Comparison of ENCODE assay signal across 30 cellular contexts in the genomic region with DNA sequence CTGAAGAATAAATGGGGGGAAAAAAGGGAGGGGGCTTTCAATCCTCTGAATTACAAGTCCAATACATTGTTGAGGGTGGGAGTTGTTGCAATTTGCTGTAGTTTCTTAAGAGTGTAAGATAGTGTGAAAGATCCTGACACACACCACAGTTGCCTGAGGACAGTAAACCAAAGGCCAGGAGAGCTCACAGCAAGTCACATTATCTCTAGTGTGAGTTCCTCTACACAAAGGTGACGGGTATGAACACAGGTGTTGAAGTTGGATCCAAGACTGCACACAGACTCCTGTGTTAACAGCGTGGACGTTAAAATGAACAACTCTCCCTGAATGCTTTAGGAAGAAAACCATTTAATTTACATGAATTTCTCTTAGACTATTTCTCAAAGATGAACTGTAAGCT.
"Had no signal": no experiment of that assay in that cellular context is flagged by ENCODE, and none has a peak within 500 bp of the region (broad histone marks: within the 10 kb centered on the region; RNA-seq: fewer than 3 reads in every experiment).

No MANE protein-coding gene starts in this region.

- H3K27ac Mint-ChIP-seq: memory B cell; mesothelial cell of epicardium; stimulated activated memory B cell treated with anti-CD40 and anti-IgM and Interleukin-4, amounts not matched to agents 10 μg/mL and 1 μg/mL and 100 μg/mL, for 72 hours had no signal

- ATAC-seq: left colon; mucosa of descending colon; sciatic nerve; stimulated activated memory B cell treated with anti-CD40 and anti-IgM and Interleukin-4, amounts not matched to agents 10 μg/mL and 1 μg/mL and 100 μg/mL, for 72 hours; stimulated activated naive CD8-positive, alpha-beta T cell treated with anti-CD3 and anti-CD28 coated beads, Interleukin-15, Interleukin-2, amounts not matched to agents 100 U/mL and 50 U/mL, for 24 hours had no signal

- H3K36me3 Mint-ChIP-seq: naive B cell had no signal

- H3K9me3 Mint-ChIP-seq: memory B cell; naive B cell; stimulated activated memory B cell treated with anti-CD40 and anti-IgM and Interleukin-4, amounts not matched to agents 10 μg/mL and 1 μg/mL and 100 μg/mL, for 72 hours had no signal

- H3K36me3 ChIP-seq: cardiac muscle cell, prostate gland, right atrium auricular region, tibial artery had no signal

- H3K9me3 ChIP-seq: esophagus squamous epithelium, mucosa of descending colon, prostate gland, right atrium auricular region, testis, tibial artery, upper lobe of left lung had no signal

- H3K4me2 ChIP-seq: smooth muscle cell had no signal

- H3K27me3 Mint-ChIP-seq: memory B cell; naive B cell; stimulated activated memory B cell treated with anti-CD40 and anti-IgM and Interleukin-4, amounts not matched to agents 10 μg/mL and 1 μg/mL and 100 μg/mL, for 72 hours had no signal

- H3K27ac ChIP-seq: coronary artery, esophagus squamous epithelium, tibial artery, upper lobe of left lung had no signal

- H3K27me3 ChIP-seq: cardiac muscle cell, esophagus squamous epithelium, right atrium auricular region, testis, tibial artery, upper lobe of left lung had no signal

- H3K4me3 Mint-ChIP-seq: memory B cell; mesothelial cell of epicardium; stimulated activated memory B cell treated with anti-CD40 and anti-IgM and Interleukin-4, amounts not matched to agents 10 μg/mL and 1 μg/mL and 100 μg/mL, for 72 hours had no signal

- DNase-seq: dermis blood vessel endothelial cell; effector memory CD4-positive, alpha-beta T cell; erythroblast; esophagus squamous epithelium; foreskin melanocyte; glutamatergic neuron; left colon; mucosa of descending colon; naive B cell; stimulated activated CD4-positive, alpha-beta T cell treated with anti-CD3 and anti-CD28 coated beads, Interleukin-12 subunit alpha, Interleukin-12 subunit beta, amount 100 ng/mL, for 4 hours; stimulated activated CD4-positive, alpha-beta T cell treated with anti-CD3 and anti-CD28 coated beads, Interleukin-2, amount 100 ng/mL, for 24 hours; stimulated activated CD4-positive, alpha-beta T cell treated with anti-CD3 and anti-CD28 coated beads, Interleukin-4, amount 100 ng/mL, for 24 hours; stimulated activated naive CD8-positive, alpha-beta T cell treated with anti-CD3 and anti-CD28 coated beads, Interleukin-15, Interleukin-2, amounts not matched to agents 100 U/mL and 50 U/mL, for 24 hours; substantia nigra; testis; tibial artery; upper lobe of left lung had no signal

- FAIRE-seq: endometrium, islet of Langerhans, urothelium cell line had no signal

- H3K4me3 ChIP-seq: cardiac muscle cell, coronary artery, esophagus squamous epithelium, lung, mucosa of descending colon, prostate gland, right atrium auricular region, smooth muscle cell, testis, tibial artery, upper lobe of left lung had no signal
